Comparison of ENCODE assay signal across 8 cellular contexts in the genomic region with DNA sequence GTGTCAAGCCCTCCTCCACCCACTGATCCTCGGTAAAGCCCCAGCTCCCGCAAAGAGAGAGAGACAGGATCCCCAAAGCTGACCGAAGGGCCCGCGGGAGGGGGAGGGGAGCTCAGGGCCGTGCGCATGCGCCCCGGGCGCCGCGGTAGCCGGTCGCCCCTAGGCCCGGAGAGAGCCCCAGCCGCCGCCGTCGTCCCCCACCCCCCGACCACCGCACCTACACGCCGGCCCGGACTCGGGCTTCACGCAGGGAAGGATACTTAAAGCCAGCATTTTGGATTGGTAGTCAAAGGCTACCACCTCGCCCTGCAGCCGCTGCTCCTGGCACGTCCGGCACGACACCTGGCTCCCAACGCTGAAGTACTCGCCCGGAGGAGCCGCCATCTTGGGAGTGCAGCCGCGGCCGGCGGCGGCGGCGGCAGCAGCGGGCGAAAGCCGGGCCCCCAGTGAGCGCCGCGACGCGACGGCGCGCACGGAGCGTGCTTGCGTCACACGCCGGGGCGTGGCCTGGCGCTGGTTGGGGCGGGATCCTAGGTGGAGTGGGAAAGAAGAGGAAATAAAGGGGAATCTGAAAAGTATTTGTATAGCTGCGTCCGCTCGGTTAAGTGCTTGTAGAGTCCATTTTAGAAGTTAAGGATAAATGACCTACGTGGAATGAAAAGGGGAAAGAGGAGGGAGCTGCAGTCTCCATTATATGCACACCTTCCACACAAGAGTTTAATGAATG.
A peak's percentile ranks its signal among the peaks of the same experiment; 100 is the strongest.
DNase-seq lines count a peak whose midpoint lies in the region; ATAC-seq and TF ChIP-seq lines count a peak whose summit lies in the region.

A gene (minus strand): TSS at position 468 of the 727 bp plus-strand sequence. CDS start 84 bp downstream, at position 384.

- H3K27ac ChIP-seq in cingulate gyrus (ENCODE audit: low read depth, low read length) (peak within 1 kb of the TSS; percentile 91), layer of hippocampus (ENCODE audit: low read depth, low read length) (peak within 1 kb of the TSS; percentile 92)

- peak; percentile 86 for TF ChIP-seq POLR2A in GM19193 (IDR thresholded peaks at IDR 0.05; ENCODE audit: extremely low read depth, insufficient read depth, insufficient read length)

- peak; percentile 62 for ATAC-seq in HG03442 (IDR thresholded peaks at IDR 0.05; ENCODE audit: unreplicated experiment)

- TF ChIP-seq CTCF in AG09309 (IDR thresholded peaks at IDR 0.05; ENCODE audit: control insufficient read depth, insufficient read depth, low read depth, low read length, missing control alignments): no peak

- H3K27me3 ChIP-seq in layer of hippocampus (ENCODE audit: control insufficient read depth, insufficient read depth, low read length): no peaks in the 10 kb centered on the region

- no peak for DNase-seq in AG09309 (ENCODE audit: low read depth)
- DNase-seq in NCI-H524 (lab: John Stamatoyannopoulos, UW): peak; percentile 91 to 93
- peak; percentile 94 for DNase-seq in activated CD4-positive, alpha-beta T cell treated with anti-CD3 and anti-CD28 coated beads for 48 hours
- DNase-seq in stimulated activated CD4-positive, alpha-beta T cell treated with anti-CD3 and anti-CD28 coated beads, Interleukin-1b, Interleukin-23, amount 100 ng/mL, for 1 hour (ENCODE audit: low read depth in 2 of 2): peak; percentile 55 to 87

- peak within 1 kb of the TSS; percentile 96 for H3K4me3 ChIP-seq in AG09309 (ENCODE audit: control insufficient read depth, low read depth, low read length)
